Comparison of ENCODE assay signal across 9 cellular contexts in the genomic region with DNA sequence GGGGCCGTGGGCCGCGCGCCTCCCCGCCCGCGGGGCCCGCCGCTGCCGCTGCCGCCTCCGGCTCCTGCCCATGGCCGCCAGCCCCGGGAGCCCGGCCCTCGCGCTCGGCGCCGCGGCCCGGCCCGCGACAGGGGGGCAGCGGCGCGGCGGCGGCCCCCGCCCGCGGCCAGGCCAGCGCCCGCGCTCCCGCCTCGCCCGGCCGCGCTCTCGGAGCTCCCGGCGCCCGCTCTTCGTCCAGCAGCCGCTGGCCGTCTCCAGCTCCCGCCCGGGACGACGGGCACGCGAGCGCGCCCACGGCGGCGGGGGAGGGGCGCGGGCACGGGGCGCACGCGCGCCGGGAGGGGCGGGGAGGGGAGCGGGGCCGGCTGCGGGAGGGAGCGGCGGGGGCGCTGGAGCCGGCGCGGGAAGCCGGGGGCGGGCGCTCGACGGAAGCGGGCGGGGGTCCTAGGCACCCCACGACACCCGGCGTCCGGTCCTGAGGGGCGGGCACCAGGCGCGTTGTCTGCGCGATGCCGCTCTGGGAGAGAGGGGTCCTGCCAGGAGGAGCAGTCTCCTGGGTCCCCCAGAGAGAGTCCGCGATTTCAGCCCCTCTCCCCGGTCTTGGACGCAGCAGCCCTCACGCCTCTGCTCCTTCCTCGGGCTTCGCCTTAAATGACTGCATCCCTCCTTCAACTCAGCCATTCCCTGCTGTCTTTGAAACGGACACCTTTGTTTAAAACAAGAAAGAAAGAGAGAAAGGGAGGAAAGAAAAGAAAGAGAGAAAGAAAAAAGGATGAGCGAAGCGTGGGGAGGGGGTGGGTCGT. TPM values are rescaled to one million over a fixed set of nuclear protein-coding genes. Genes with fewer than 3 reads are reported as not detected.
DNase-seq lines count a peak whose midpoint lies in the region; ATAC-seq and TF ChIP-seq lines count a peak whose summit lies in the region.
"Had no signal": no experiment of that assay in that cellular context is flagged by ENCODE, and none has a peak within 500 bp of the region (broad histone marks: within the 10 kb centered on the region; RNA-seq: fewer than 3 reads in every experiment).

No MANE protein-coding gene starts in this region.

- no peaks in the 10 kb centered on the region for H3K4me1 ChIP-seq in GM23248 (ENCODE audit: insufficient read depth)
- no peaks in the 10 kb centered on the region for H3K4me1 ChIP-seq in osteoblast (ENCODE audit: insufficient read depth, low read length)

- H3K9me3 ChIP-seq in GM23248 (ENCODE audit: low read depth) (no peaks in the 10 kb centered on the region), osteoblast (ENCODE audit: low read depth, low read length) (no peaks in the 10 kb centered on the region)
- H3K9me3 ChIP-seq: MG63 had no signal

- peak; percentile 30 for DNase-seq in NCI-H2196 (lab: John Stamatoyannopoulos, UW; ENCODE audit: unreplicated experiment)
- DNase-seq in NCI-H2196 treated with DMSO at 0.1 percent for 48 hours (lab: John Stamatoyannopoulos, UW; ENCODE audit: unreplicated experiment), result no peak
- DNase-seq in GM23248, result peak; percentile 11
- no peak for DNase-seq in dorsolateral prefrontal cortex
- DNase-seq in osteoblast (ENCODE audit: insufficient read length, low spot score, missing footprints), result peak; percentile 73
- DNase-seq in occipital lobe (lab: John Stamatoyannopoulos, UW), result no peak
- no peak for DNase-seq in left colon
- DNase-seq: MG63 had no signal

- H3K27ac ChIP-seq in GM23248 (no peak overlapping the region), dorsolateral prefrontal cortex (peak overlapping the region in 9 of 59 donors; percentile 28 to 65 (median 38)), osteoblast (ENCODE audit: low read depth, low read length) (no peak overlapping the region)

- TF ChIP-seq CTCF in dorsolateral prefrontal cortex (IDR thresholded peaks at IDR 0.05 in 54 of 56, conservative IDR thresholded peaks at IDR 0.05 in 2 of 56; ENCODE audit: low read depth in 1 of 56, partially characterized antibody in 56 of 56) (no peak), osteoblast (IDR thresholded peaks at IDR 0.05; ENCODE audit: extremely low read depth, low read depth, low read length) (no peak)

- intact Hi-C loops in dorsolateral prefrontal cortex (cut with DNase I) (no loop called here), left colon (cut with DNase I, micrococcal nuclease) (no loop called here)

- H3K79me2 ChIP-seq in GM23248 (ENCODE audit: insufficient read depth) (no peaks in the 10 kb centered on the region), osteoblast (ENCODE audit: insufficient read depth, low read length) (no peaks in the 10 kb centered on the region)

- no peak overlapping the region for H3K9ac ChIP-seq in GM23248

- no peaks in the 10 kb centered on the region for H3K9me2 ChIP-seq in GM23248 (ENCODE audit: insufficient read depth)

- H3K4me3 ChIP-seq in GM23248, result no peak overlapping the region
- peak overlapping the region in 43 of 59 donors; percentile 12 to 73 (median 51) for H3K4me3 ChIP-seq in dorsolateral prefrontal cortex
- no peak overlapping the region for H3K4me3 ChIP-seq in osteoblast (ENCODE audit: insufficient read depth, low read length)
- H3K4me3 ChIP-seq: MG63 had no signal

- no peaks in the 10 kb centered on the region; the same call in 1 of the 2 replicates for H3K27me3 ChIP-seq in GM23248 (replicated peaks; ENCODE audit: insufficient read depth)
- peaks cover 0 to 84% (median 20%) of the 10 kb centered on the region in 45 donors for H3K27me3 ChIP-seq in dorsolateral prefrontal cortex
- H3K27me3 ChIP-seq in osteoblast (ENCODE audit: insufficient read depth, low read length), result peaks cover 54% of the 10 kb centered on the region

- H3K36me3 ChIP-seq in GM23248 (ENCODE audit: low read depth) (no peaks in the 10 kb centered on the region), osteoblast (ENCODE audit: insufficient read depth, low read length) (no peaks in the 10 kb centered on the region)
- H3K36me3 ChIP-seq: MG63 had no signal

- no peak overlapping the region for H2AFZ ChIP-seq in GM23248
- no peak overlapping the region for H2AFZ ChIP-seq in osteoblast (ENCODE audit: low read length)

- H4K20me1 ChIP-seq in GM23248 (ENCODE audit: insufficient read depth) (no peaks in the 10 kb centered on the region), osteoblast (ENCODE audit: insufficient read depth, low read length) (no peaks in the 10 kb centered on the region)

- 11 to 30% methylated on average over 4 to 11 of the region's 104 CpGs for WGBS in GM23248 (ENCODE audit: low coverage in 1 of 2, low lambda C conversion rate in 2 of 2, missing lambda C conversion rate in 2 of 2), 2 experiments

- no peaks in the 10 kb centered on the region for H3F3A ChIP-seq in GM23248 (ENCODE audit: insufficient read depth)

- H3K4me2 ChIP-seq in GM23248 (ENCODE audit: unreplicated experiment) (no peak overlapping the region), osteoblast (ENCODE audit: insufficient read depth, low read length) (no peak overlapping the region)

- ATAC-seq in left colon (no peak), GM19395 (IDR thresholded peaks at IDR 0.05; ENCODE audit: unreplicated experiment) (no peak)

- in situ Hi-C loops in GM23248 (cut with MboI), result no loop called here

RNA-seq across cellular contexts. Expression of a gene that starts 0.5 kb away (rescaled TPM):
- 1.5 TPM in 1 of 2 replicates, not detected in the other for total RNA-seq in GM23248 (2014; rRNA removed; shearing (Covaris generic))
- not detected in 2 replicates for polyA plus RNA-seq in GM23248 (2016; fragmentation: Nextera tagmentation; extraction: Ambion mirVana)
- total RNA-seq in dorsolateral prefrontal cortex, result 100 to 1,000 TPM; 104 to 526 (median 351) TPM
- under 0.01 TPM in 2 replicates for total RNA-seq in osteoblast
- total RNA-seq in occipital lobe, result 148 TPM
- 1 to 10 TPM; 1.0 to 3.8 TPM for total RNA-seq in left colon

RNA-seq across cellular contexts. Expression of a gene that starts 36.4 kb away (rescaled TPM):
- total RNA-seq in GM23248 (2014; rRNA removed; shearing (Covaris generic)), result 225 and 295 TPM in 2 replicates
- 568 TPM in 2 replicates for polyA plus RNA-seq in GM23248 (2016; fragmentation: Nextera tagmentation; extraction: Ambion mirVana)
- total RNA-seq in dorsolateral prefrontal cortex (100 to 1,000 TPM in 14 of 120 experiments, 10 to 100 TPM in 106; 55.7 to 109 (median 84.8) TPM), osteoblast (156 and 172 TPM in 2 replicates), occipital lobe (78.9 TPM), left colon (100 to 1,000 TPM; 216 to 237 TPM)

RNA-seq across cellular contexts. Expression of a gene that starts 36.7 kb away (rescaled TPM):
- total RNA-seq in GM23248 (2014; rRNA removed; shearing (Covaris generic)), result 79.5 and 88.2 TPM in 2 replicates
- polyA plus RNA-seq in GM23248 (2016; fragmentation: Nextera tagmentation; extraction: Ambion mirVana), result 76.1 and 83.2 TPM in 2 replicates
- total RNA-seq in dorsolateral prefrontal cortex (10 to 100 TPM; 35.7 to 90.5 (median 70.9) TPM), osteoblast (40.2 and 42.7 TPM in 2 replicates), occipital lobe (29.0 TPM), left colon (10 to 100 TPM; 76.1 to 93.6 TPM)

RNA-seq across cellular contexts. Expression of a gene that starts 50.0 kb away (rescaled TPM):
- total RNA-seq in GM23248 (2014; rRNA removed; shearing (Covaris generic)), result 0.86 TPM in 1 of 2 replicates, not detected in the other
- polyA plus RNA-seq in GM23248 (2016; fragmentation: Nextera tagmentation; extraction: Ambion mirVana), result 0.53 and 1.1 TPM in 2 replicates
- 10 to 100 TPM in 19 of 120 experiments, 1 to 10 TPM in 101; 1.8 to 14.2 (median 6.3) TPM for total RNA-seq in dorsolateral prefrontal cortex
- total RNA-seq in osteoblast, result 0.36 TPM in 1 of 2 replicates, not detected in the other
- total RNA-seq in occipital lobe, result 0.16 TPM
- total RNA-seq in left colon, result 1 to 10 TPM; 1.4 to 1.7 TPM

RNA-seq across cellular contexts. Expression of a gene that starts 55.1 kb away (rescaled TPM):
- total RNA-seq in GM23248 (2014; rRNA removed; shearing (Covaris generic)), result 1.9 TPM in 1 of 2 replicates, not detected in the other
- 0.34 and 0.38 TPM in 2 replicates for polyA plus RNA-seq in GM23248 (2016; fragmentation: Nextera tagmentation; extraction: Ambion mirVana)
- total RNA-seq in dorsolateral prefrontal cortex (100 to 1,000 TPM in 118 of 120 experiments, 10 to 100 TPM in 2; 45.6 to 277 (median 185) TPM), osteoblast (under 0.01 TPM in 2 replicates), occipital lobe (98.1 TPM), left colon (1 to 10 TPM; 3.7 to 8.8 TPM)

Comparison
In these comparisons a context has a peak if more than half of its experiments do, and no peak if none do; other contexts are left out.
1. DNase-seq: peak in NCI-H2196 (single experiment), GM23248 (single experiment) and osteoblast (single experiment); none in NCI-H2196 treated with DMSO at 0.1 percent for 48 hours (single experiment), dorsolateral prefrontal cortex (0 of 10), occipital lobe (single experiment) and left colon (0 of 2).
2. H3K4me3 ChIP-seq: peak in dorsolateral prefrontal cortex (43 of 59); none in GM23248 (single experiment) and osteoblast (single experiment).
3. RNA of a gene that starts 0.5 kb away (total RNA-seq): 104 to 526 TPM in dorsolateral prefrontal cortex and 148 TPM in occipital lobe (single experiment); 1.0 to 3.8 TPM in left colon, 1.5 TPM in GM23248 and under 0.01 TPM in osteoblast; every median in the first group is over 10 times any median in the second.